ENCODE assay signal across 9 cellular contexts in the genomic region with DNA sequence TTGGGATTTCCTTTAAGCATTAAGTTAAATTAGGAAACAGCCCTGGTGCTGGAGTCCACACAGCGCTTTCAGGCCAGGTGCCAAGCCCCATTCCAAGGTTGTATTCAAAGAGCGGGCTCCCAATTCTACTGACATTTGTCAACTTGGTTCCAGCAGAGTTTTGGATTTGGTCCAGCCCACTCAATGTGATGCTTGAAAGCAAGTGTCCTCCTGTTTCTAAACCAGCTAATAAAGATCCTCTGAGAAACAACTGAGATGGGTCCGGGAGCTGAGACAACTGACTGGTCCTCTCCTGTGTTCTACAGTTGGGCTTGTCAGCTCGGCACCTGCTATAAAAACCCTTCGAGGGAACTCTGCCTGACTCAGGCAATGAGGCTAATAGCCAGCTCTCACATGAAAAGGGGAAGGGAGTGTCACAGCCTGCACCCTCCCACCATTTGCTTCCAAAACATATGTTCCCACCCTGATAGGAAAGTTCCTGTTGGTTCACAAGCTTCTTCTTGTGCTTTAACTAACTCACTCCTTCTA. TPM values are rescaled to one million over a fixed set of nuclear protein-coding genes. Genes with fewer than 3 reads are reported as not detected.
DNase-seq lines count a peak whose midpoint lies in the region; ATAC-seq and TF ChIP-seq lines count a peak whose summit lies in the region.
"Had no signal": no experiment of that assay in that cellular context is flagged by ENCODE, and none has a peak within 500 bp of the region (broad histone marks: within the 10 kb centered on the region; RNA-seq: fewer than 3 reads in every experiment).

No MANE protein-coding gene starts in this region.

- CTCF ChIA-PET in SK-N-SH (lab: Yijun Ruan, JAX), result interaction anchor here (0.7 to 29.1 kb wide), 10 partner anchors 12 to 253 kb away, joined by 3 to 810 read pairs (median 4); a partner anchor contains a TSS

- no peak overlapping the region for H2BK15ac ChIP-seq in mesenchymal stem cell (ENCODE audit: low read depth, poor library complexity, severe bottlenecking)

- POLR2A ChIA-PET in SK-N-SH (lab: Yijun Ruan, JAX), result interaction anchor here (1.5 kb wide), 1 partner anchor 11 kb away, joined by 4 read pairs; no protein-coding TSS in a partner anchor

- no peak for TF ChIP-seq RAD21 in SK-N-SH (IDR thresholded peaks at IDR 0.05; ENCODE audit: low read length)

- peaks cover 32% of the 10 kb centered on the region for H3K4me1 ChIP-seq in adipocyte (ENCODE audit: control insufficient read depth, insufficient read depth, low read length)
- peaks cover 0 to 2% of the 10 kb centered on the region in 2 experiments; a peak in 1 of 4 replicates for H3K4me1 ChIP-seq in SK-N-SH (ENCODE audit: control insufficient read depth in 1 of 2, insufficient read depth in 2 of 2, low read depth in 1 of 2, low read length in 1 of 2)
- H3K4me1 ChIP-seq in mesenchymal stem cell (ENCODE audit: control insufficient read depth, insufficient read depth, low read depth, low read length), result no peaks in the 10 kb centered on the region
- no peaks in the 10 kb centered on the region for H3K4me1 ChIP-seq in smooth muscle cell (ENCODE audit: low read depth)

- no peak overlapping the region for H3K14ac ChIP-seq in mesenchymal stem cell (ENCODE audit: low read length in 2 of 2)

- H3K27ac ChIP-seq in SK-N-SH (ENCODE audit: low read depth in 2 of 2, low read length in 1 of 2) (no peak overlapping the region), mesenchymal stem cell (ENCODE audit: low read length, poor library complexity, severe bottlenecking) (no peak overlapping the region), smooth muscle cell (ENCODE audit: low read depth) (no peak overlapping the region)

- H2BK120ac ChIP-seq in mesenchymal stem cell (ENCODE audit: low read depth, low read length), result no peak overlapping the region

- H2BK12ac ChIP-seq in mesenchymal stem cell (ENCODE audit: low read length in 2 of 2), result no peak overlapping the region

- H3K4ac ChIP-seq in mesenchymal stem cell (ENCODE audit: low read depth in 1 of 2, low read length in 2 of 2), result no peak overlapping the region

- no peak for TF ChIP-seq EP300 in SK-N-SH (IDR thresholded peaks at IDR 0.05; ENCODE audit: borderline replicate concordance in 1 of 2, low read depth in 1 of 2, low read length in 1 of 2)

- WGBS in SK-N-SH (ENCODE audit: low lambda C conversion rate), result 92% methylated on average over 5 of the region's 5 CpGs
- 85% methylated on average over 5 of the region's 5 CpGs for WGBS in mesenchymal stem cell
- 80% methylated on average over 5 of the region's 5 CpGs for WGBS in smooth muscle cell (ENCODE audit: low lambda C conversion rate)

- H4K20me1 ChIP-seq in SK-N-SH (ENCODE audit: insufficient read depth) (0 out of 2 replicates have a peak, but pooled peaks cover 5% of the 10 kb centered on the region), smooth muscle cell (ENCODE audit: low read depth) (peaks cover 55% of the 10 kb centered on the region)

- no peak overlapping the region for H4K8ac ChIP-seq in mesenchymal stem cell (ENCODE audit: low read length)

- no peak overlapping the region for H2AK5ac ChIP-seq in mesenchymal stem cell (ENCODE audit: low read length, severe bottlenecking)

- no peak overlapping the region for H4K91ac ChIP-seq in mesenchymal stem cell (ENCODE audit: low read length)

- H3K9me2 ChIP-seq in SK-N-SH, result no peaks in the 10 kb centered on the region

- ATAC-seq in HG03196 (IDR thresholded peaks at IDR 0.05; ENCODE audit: unreplicated experiment), result no peak

- peak; percentile 44 for DNase-seq in DMS153 (lab: John Stamatoyannopoulos, UW)
- DNase-seq in NCI-H1105 (lab: John Stamatoyannopoulos, UW), result peak; percentile 45
- DNase-seq in adipocyte (ENCODE audit: low read depth), result peak; percentile 36
- peak; percentile 50 for DNase-seq in medulla oblongata (ENCODE audit: extremely low spot score)
- no peak for DNase-seq in SK-N-SH
- DNase-seq in mesenchymal stem cell, result no peak
- DNase-seq in smooth muscle cell (lab: John Stamatoyannopoulos, UW; ENCODE audit: unreplicated experiment), result no peak
- DNase-seq: activated gamma-delta T cell treated with Interleukin-2 at 50 U/mL for 16 hours had no signal

- no peak overlapping the region for H3K9ac ChIP-seq in adipocyte (ENCODE audit: low read length)
- no peak overlapping the region for H3K9ac ChIP-seq in SK-N-SH
- no peak overlapping the region for H3K9ac ChIP-seq in mesenchymal stem cell (ENCODE audit: low read length)
- no peak overlapping the region for H3K9ac ChIP-seq in smooth muscle cell (ENCODE audit: low read depth)

- H3K4me3 ChIP-seq in adipocyte (ENCODE audit: low read length) (no peak overlapping the region), SK-N-SH (ENCODE audit: low read depth in 2 of 2, low read length in 1 of 2) (no peak overlapping the region), mesenchymal stem cell (ENCODE audit: insufficient read depth in 1 of 2, low read depth in 1 of 2, low read length in 2 of 2) (no peak overlapping the region), smooth muscle cell (no peak overlapping the region)

- TF ChIP-seq CTCF in SK-N-SH (IDR thresholded peaks at IDR 0.05) (no peak), smooth muscle cell (IDR thresholded peaks at IDR 0.05; ENCODE audit: borderline replicate concordance, insufficient read depth, poor library complexity, severe bottlenecking) (no peak)

- H3K27me3 ChIP-seq in adipocyte (replicated peaks; ENCODE audit: control insufficient read depth, insufficient read depth, low read length) (no peaks in the 10 kb centered on the region), SK-N-SH (ENCODE audit: insufficient read depth) (no peaks in the 10 kb centered on the region), mesenchymal stem cell (ENCODE audit: control insufficient read depth in 1 of 2, insufficient read depth in 1 of 2, low read length in 2 of 2) (no peaks in the 10 kb centered on the region), smooth muscle cell (ENCODE audit: low read depth) (no peaks in the 10 kb centered on the region)

- H3F3A ChIP-seq in SK-N-SH (replicated peaks; ENCODE audit: insufficient read depth) (peaks cover 5% of the 10 kb centered on the region), smooth muscle cell (ENCODE audit: low read depth) (no peaks in the 10 kb centered on the region)

- H3K18ac ChIP-seq in mesenchymal stem cell (ENCODE audit: low read depth in 1 of 2, low read length in 2 of 2), result no peak overlapping the region

- H3K9me3 ChIP-seq in adipocyte (ENCODE audit: control insufficient read depth, low read length) (no peaks in the 10 kb centered on the region), SK-N-SH (no peaks in the 10 kb centered on the region), mesenchymal stem cell (ENCODE audit: control insufficient read depth, low read length) (no peaks in the 10 kb centered on the region), smooth muscle cell (replicated peaks; ENCODE audit: low read depth) (no peaks in the 10 kb centered on the region)

- H3K79me1 ChIP-seq in mesenchymal stem cell (replicated peaks; ENCODE audit: low read length, poor library complexity, severe bottlenecking), result peaks cover 33% of the 10 kb centered on the region

- H3K79me2 ChIP-seq in SK-N-SH (ENCODE audit: insufficient read depth) (no peaks in the 10 kb centered on the region), smooth muscle cell (ENCODE audit: low read depth) (peaks cover 22% of the 10 kb centered on the region)

- no peak overlapping the region for H3K23ac ChIP-seq in mesenchymal stem cell (ENCODE audit: low read length in 2 of 2)

- no peak overlapping the region for H2BK5ac ChIP-seq in mesenchymal stem cell (ENCODE audit: low read depth, low read length, poor library complexity, severe bottlenecking)

- H2AFZ ChIP-seq in SK-N-SH (ENCODE audit: low read depth) (no peak overlapping the region), mesenchymal stem cell (ENCODE audit: low read depth, low read length) (no peak overlapping the region), smooth muscle cell (ENCODE audit: low read depth) (no peak overlapping the region)

- H3K4me2 ChIP-seq in SK-N-SH (no peak overlapping the region), mesenchymal stem cell (ENCODE audit: low read length, poor library complexity, severe bottlenecking) (no peak overlapping the region), smooth muscle cell (no peak overlapping the region)

- H3K36me3 ChIP-seq in adipocyte (ENCODE audit: control insufficient read depth, insufficient read depth, low read length, severe bottlenecking) (no peaks in the 10 kb centered on the region), SK-N-SH (replicated peaks in 1 of 2; ENCODE audit: control insufficient read depth in 1 of 2, insufficient read depth in 2 of 2, low read length in 1 of 2) (no peaks in the 10 kb centered on the region), mesenchymal stem cell (ENCODE audit: control insufficient read depth in 1 of 2, insufficient read depth in 2 of 2, low read depth in 1 of 2, low read length in 2 of 2) (peaks cover 4 to 6% of the 10 kb centered on the region in 2 experiments), smooth muscle cell (ENCODE audit: low read depth) (no peaks in the 10 kb centered on the region)

TF ChIP-seq in SK-N-SH, 30 proteins besides CTCF, POLR2A, EP300 and RAD21:
- TF ChIP-seq RCOR1 (IDR thresholded peaks at IDR 0.05; ENCODE audit: low read length), result no peak

RNA-seq across cellular contexts. Expression of a gene that starts 11.4 kb away (rescaled TPM):
- polyA plus RNA-seq in SK-N-SH (2012; rRNA removed) (6.9 and 7.3 TPM in 2 replicates), smooth muscle cell (9.0 and 17.2 TPM in 2 replicates)
- polyA plus RNA-seq in SK-N-SH (2012; cell fraction: cytosol; rRNA removed), result 5.2 and 6.2 TPM in 2 replicates
- 11.4 and 12.2 TPM in 2 replicates for polyA plus RNA-seq in SK-N-SH (2012; cell fraction: nucleus; rRNA removed)
- 2.8 TPM for polyA plus RNA-seq in mesenchymal stem cell (2013, experiment 1 of 2)
- polyA plus RNA-seq in mesenchymal stem cell (2013, experiment 2 of 2), result 3.3 TPM
- total RNA-seq in smooth muscle cell, result 8.6 and 10.2 TPM in 2 replicates

Comparison
In these comparisons a context has a peak if more than half of its experiments do, and no peak if none do; other contexts are left out.
1. DNase-seq: peak in DMS153 (single experiment), NCI-H1105 (single experiment), adipocyte (single experiment) and medulla oblongata (single experiment); none in SK-N-SH (single experiment), mesenchymal stem cell (single experiment) and smooth muscle cell (single experiment).